In the genomic region with DNA sequence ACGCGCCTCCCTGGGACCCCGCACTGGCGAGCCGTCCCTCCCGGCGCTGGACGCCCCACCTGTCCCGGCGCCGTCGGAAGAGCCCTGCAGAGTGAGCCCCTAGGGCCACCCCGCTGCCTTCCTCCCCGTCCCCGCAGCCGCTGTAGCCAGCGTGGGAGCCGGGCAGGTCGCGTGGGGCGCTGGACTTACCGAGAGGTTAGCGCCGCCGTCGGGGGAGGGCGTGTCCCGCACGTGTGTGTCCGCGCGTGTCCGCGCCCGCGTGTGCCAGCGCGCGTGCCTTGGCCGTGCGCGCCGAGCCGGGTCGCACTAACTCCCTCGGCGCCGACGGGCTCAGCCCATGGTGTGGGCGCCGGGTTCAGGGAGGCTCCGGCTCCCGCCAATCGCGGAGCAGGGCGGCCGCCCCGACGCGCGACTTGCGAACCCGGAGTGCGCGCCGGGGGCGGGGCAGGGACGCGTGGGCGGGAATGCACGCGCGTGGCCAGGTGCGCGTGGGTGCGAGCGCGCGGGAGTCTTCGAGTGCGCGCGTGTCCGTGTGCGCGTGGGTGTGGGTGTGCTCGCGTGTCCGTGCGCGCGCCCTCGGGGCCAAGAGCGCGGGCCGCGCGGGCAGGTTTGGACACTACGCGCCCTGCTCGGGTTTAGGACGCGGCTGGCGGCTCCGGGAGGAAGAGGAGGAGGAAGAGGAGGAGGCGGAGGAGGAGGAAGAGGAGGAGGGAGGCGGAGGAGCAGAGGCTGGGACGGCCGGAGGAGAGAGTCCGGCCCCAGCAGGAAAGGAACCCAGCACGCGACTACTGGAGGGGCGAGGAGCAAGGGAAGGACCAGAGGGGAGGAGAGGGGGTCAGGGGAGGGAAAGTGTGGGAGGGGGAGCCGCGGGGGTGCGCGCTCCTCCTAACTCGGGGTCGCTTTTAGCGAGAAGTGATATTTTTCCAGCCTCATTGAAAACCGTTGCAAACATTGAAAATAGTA, we compare ENCODE assay signal across 8 cellular contexts.
DNase-seq lines count a peak whose midpoint lies in the region; ATAC-seq, FAIRE-seq and TF ChIP-seq lines count a peak whose summit lies in the region.

No MANE protein-coding gene starts in this region.

- H3K36me3 ChIP-seq in breast epithelium (no peaks in the 10 kb centered on the region), mesendoderm (ENCODE audit: control insufficient read depth, insufficient read depth, low read length) (no peaks in the 10 kb centered on the region)

- no peak overlapping the region for H2BK15ac ChIP-seq in mesendoderm (replicated peaks; ENCODE audit: low read depth)

- peaks cover 4% of the 10 kb centered on the region for H3K36me3 Mint-ChIP-seq in MCF 10A (ENCODE audit: insufficient read depth, unreplicated experiment)
- H3K36me3 Mint-ChIP-seq in central memory CD8-positive, alpha-beta T cell (ENCODE audit: insufficient read depth): no peaks in the 10 kb centered on the region

- H3K4ac ChIP-seq in mesendoderm (ENCODE audit: low read depth, low read length): no peak overlapping the region

- H3K4me3 Mint-ChIP-seq in MCF 10A (ENCODE audit: unreplicated experiment): no peak overlapping the region
- peak overlapping the region; percentile 57 for H3K4me3 Mint-ChIP-seq in central memory CD8-positive, alpha-beta T cell

- H2BK120ac ChIP-seq in mesendoderm (ENCODE audit: low read depth, low read length): no peak overlapping the region

- no peak overlapping the region for H3K18ac ChIP-seq in mesendoderm (ENCODE audit: low read length)

- no peak for TF ChIP-seq POLR2A in breast epithelium (IDR thresholded peaks at IDR 0.05)

- H3K4me3 ChIP-seq in breast epithelium: peak overlapping the region; percentile 52 to 81 (median 60)
- peak overlapping the region; percentile 11 for H3K4me3 ChIP-seq in mesendoderm (ENCODE audit: low read length)

- peak overlapping the region; percentile 69 to 70 for H3K27ac ChIP-seq in breast epithelium
- H3K27ac ChIP-seq in mesendoderm (ENCODE audit: low read depth, low read length): no peak overlapping the region

- FAIRE-seq in urothelium cell line (lab: Jason Lieb, UNC): no peak

- H3K79me1 ChIP-seq in mesendoderm (ENCODE audit: low read length): no peaks in the 10 kb centered on the region

- no peak overlapping the region for H2AK5ac ChIP-seq in mesendoderm (ENCODE audit: low read length)

- H3K79me2 ChIP-seq in mesendoderm (ENCODE audit: control insufficient read depth, insufficient read depth, low read length): no peaks in the 10 kb centered on the region

- H4K5ac ChIP-seq in mesendoderm (ENCODE audit: low read length): no peak overlapping the region

- H3K27me3 Mint-ChIP-seq in MCF 10A (ENCODE audit: insufficient read depth, unreplicated experiment): peaks cover 81% of the 10 kb centered on the region
- peaks cover 85% of the 10 kb centered on the region for H3K27me3 Mint-ChIP-seq in central memory CD8-positive, alpha-beta T cell

- peak overlapping the region; percentile 53 for H3K4me2 ChIP-seq in mesendoderm (ENCODE audit: low read length)

- H3K4me1 Mint-ChIP-seq in MCF 10A (ENCODE audit: insufficient read depth, unreplicated experiment): no peaks in the 10 kb centered on the region
- peaks cover 9% of the 10 kb centered on the region for H3K4me1 Mint-ChIP-seq in central memory CD8-positive, alpha-beta T cell

- CTCF ChIA-PET in MCF 10A (lab: Yijun Ruan, JAX): interaction anchor here (1.6 kb wide), 1 partner anchor 8 kb away, joined by 10 read pairs; no protein-coding TSS in a partner anchor

- ATAC-seq in central memory CD8-positive, alpha-beta T cell (replicated peaks; ENCODE audit: extremely low read depth, poor library complexity, severe bottlenecking): no peak
- ATAC-seq in HG02885 (IDR thresholded peaks at IDR 0.05; ENCODE audit: poor library complexity, unreplicated experiment) (no peak), HG02938 (IDR thresholded peaks at IDR 0.05; ENCODE audit: unreplicated experiment) (no peak)

- no peak overlapping the region for H4K8ac ChIP-seq in mesendoderm (ENCODE audit: low read depth, low read length)

- H3K9me3 ChIP-seq in breast epithelium: no peaks in the 10 kb centered on the region

- H3K9ac ChIP-seq in mesendoderm (ENCODE audit: low read length): peak overlapping the region; percentile 22

- DNase-seq in breast epithelium (ENCODE audit: low spot score in 2 of 2) (peak in 1 of 2 donors; percentile 30), MCF 10A (ENCODE audit: unreplicated experiment) (no peak), mesendoderm (peak; percentile 38), urothelium cell line (ENCODE audit: low spot score) (peak; percentile 48), NAMALWA (ENCODE audit: low spot score) (no peak)
- DNase-seq in central memory CD8-positive, alpha-beta T cell (ENCODE audit: low spot score in 2 of 2): no peak

- TF ChIP-seq CTCF in breast epithelium (IDR thresholded peaks at IDR 0.05) (no peak), MCF 10A (IDR thresholded peaks at IDR 0.05; ENCODE audit: unreplicated experiment) (no peak)

- no peaks in the 10 kb centered on the region for H3K9me3 Mint-ChIP-seq in MCF 10A (ENCODE audit: unreplicated experiment)
- H3K9me3 Mint-ChIP-seq in central memory CD8-positive, alpha-beta T cell: no peaks in the 10 kb centered on the region

- no peak overlapping the region for H3K27ac Mint-ChIP-seq in MCF 10A (ENCODE audit: low read depth, unreplicated experiment)
- H3K27ac Mint-ChIP-seq in central memory CD8-positive, alpha-beta T cell (ENCODE audit: low read depth): no peak overlapping the region

- no peak overlapping the region for H2BK5ac ChIP-seq in mesendoderm (ENCODE audit: low read length)

- H3K23ac ChIP-seq in mesendoderm (ENCODE audit: low read length): no peak overlapping the region

- H3K27me3 ChIP-seq in breast epithelium: peaks cover 3 to 50% of the 10 kb centered on the region in 2 donors
- H3K27me3 ChIP-seq in mesendoderm (ENCODE audit: insufficient read depth, low read length, poor library complexity): peaks cover 11% of the 10 kb centered on the region

- intact Hi-C loops in breast epithelium (cut with DNase I; ENCODE audit: low total_unique reads): loop anchor here (10.0 kb wide), 1 partner anchor 1316 kb away; no protein-coding TSS in a partner anchor
- intact Hi-C loops in MCF 10A (cut with micrococcal nuclease): loop anchor here (10.0 kb wide), 1 partner anchor 144 kb away; the partner anchor contains the start of gene ETS2

- WGBS in mesendoderm (ENCODE audit: extremely low coverage, insufficient coverage, low lambda C conversion rate): no CpG with 5 or more reads among the region's 121 CpGs

- peak overlapping the region; percentile 83 for H3K56ac ChIP-seq in mesendoderm (ENCODE audit: low read length)

- POLR2A ChIA-PET in MCF 10A (lab: Yijun Ruan, JAX): no interaction called here

- H3K4me1 ChIP-seq in breast epithelium: peaks cover 0 to 2% of the 10 kb centered on the region in 2 donors
- no peaks in the 10 kb centered on the region for H3K4me1 ChIP-seq in mesendoderm (ENCODE audit: control insufficient read depth, low read depth, low read length)

- BruUV-seq in MCF 10A (replicated peaks; lab: Mats Ljungman, UMichigan): no TSS peak

Comparison
In these comparisons a context has a peak if more than half of its experiments do, and no peak if none do; other contexts are left out.
1. DNase-seq: peak in mesendoderm (single experiment) and urothelium cell line (single experiment); none in MCF 10A (single experiment), central memory CD8-positive, alpha-beta T cell (0 of 2) and NAMALWA (single experiment).